In the genomic region with DNA sequence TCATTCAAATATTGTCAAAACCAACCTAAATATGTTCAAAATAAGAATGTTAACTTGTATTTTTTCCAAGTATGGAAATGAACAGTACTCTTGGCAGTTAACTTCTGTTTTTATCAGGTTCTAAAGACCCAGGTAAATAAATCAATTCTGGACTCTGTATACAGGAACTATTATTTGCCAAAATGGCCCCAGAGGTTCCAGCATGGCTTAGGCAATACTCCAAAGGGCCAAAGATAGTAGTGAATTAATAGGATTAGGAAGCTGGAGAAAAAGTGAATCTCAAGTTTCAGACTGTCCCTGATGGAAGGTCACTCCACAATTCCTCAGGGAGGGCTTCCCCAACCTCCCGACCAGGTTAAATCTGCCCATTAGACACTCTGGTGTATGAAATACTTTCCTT, we compare ENCODE assay signal across 21 cellular contexts. TPM values are rescaled to one million over a fixed set of nuclear protein-coding genes. Genes with fewer than 3 reads are reported as not detected.
DNase-seq lines count a peak whose midpoint lies in the region; ATAC-seq, FAIRE-seq and TF ChIP-seq lines count a peak whose summit lies in the region.
"Had no signal": no experiment of that assay in that cellular context is flagged by ENCODE, and none has a peak within 500 bp of the region (broad histone marks: within the 10 kb centered on the region; RNA-seq: fewer than 3 reads in every experiment).

No MANE protein-coding gene starts in this region.

- H3K9me3 Mint-ChIP-seq in stimulated activated naive CD8-positive, alpha-beta T cell treated with anti-CD3 and anti-CD28 coated beads, Interleukin-15, Interleukin-2, amounts not matched to agents 100 ng/mL and 50 ng/mL, for 24 hours, result no peaks in the 10 kb centered on the region
- H3K9me3 Mint-ChIP-seq in activated B cell treated with CpG ODN at 0.5 μM for 24 hours, result no peaks in the 10 kb centered on the region
- peaks cover 0 to 2% (median 0%) of the 10 kb centered on the region in 9 donors for H3K9me3 Mint-ChIP-seq in naive thymus-derived CD8-positive, alpha-beta T cell

- DNase-seq in stimulated activated naive CD8-positive, alpha-beta T cell treated with anti-CD3 and anti-CD28 coated beads, Interleukin-15, Interleukin-2, amounts not matched to agents 100 U/mL and 50 U/mL, for 24 hours, result no peak
- DNase-seq in activated B cell treated with CpG ODN at 0.5 μM for 24 hours (no peak), NCI-H2196 treated with DMSO at 0.1 percent for 48 hours (lab: John Stamatoyannopoulos, UW; ENCODE audit: unreplicated experiment) (no peak), GM12892 (ENCODE audit: insufficient read length) (no peak), DMS 273 treated with DMSO at 0.1 percent for 48 hours (lab: John Stamatoyannopoulos, UW) (no peak)
- peak in 1 of 10 donors; percentile 9 for DNase-seq in naive thymus-derived CD8-positive, alpha-beta T cell
- DNase-seq: ACHN, DND-41, GDM1, GM23248, HCEC 1CT, Kasumi-1, NCI-H1105 treated with DMSO at 0.1 percent for 48 hours, NCI-H2029, NCI-H2171 treated with DMSO at 0.1 percent for 48 hours, Peyer's patch had no signal

- no peaks in the 10 kb centered on the region for H3K27me3 Mint-ChIP-seq in stimulated activated naive CD8-positive, alpha-beta T cell treated with anti-CD3 and anti-CD28 coated beads, Interleukin-15, Interleukin-2, amounts not matched to agents 100 ng/mL and 50 ng/mL, for 24 hours
- H3K27me3 Mint-ChIP-seq in activated B cell treated with CpG ODN at 0.5 μM for 24 hours, result no peaks in the 10 kb centered on the region
- no peaks in the 10 kb centered on the region for H3K27me3 Mint-ChIP-seq in naive thymus-derived CD8-positive, alpha-beta T cell

- H3K4me1 Mint-ChIP-seq in stimulated activated naive CD8-positive, alpha-beta T cell treated with anti-CD3 and anti-CD28 coated beads, Interleukin-15, Interleukin-2, amounts not matched to agents 100 ng/mL and 50 ng/mL, for 24 hours (ENCODE audit: low read depth), result peaks cover 98% of the 10 kb centered on the region
- peaks cover 98% of the 10 kb centered on the region for H3K4me1 Mint-ChIP-seq in activated B cell treated with CpG ODN at 0.5 μM for 24 hours
- H3K4me1 Mint-ChIP-seq in naive thymus-derived CD8-positive, alpha-beta T cell, result peaks cover 46 to 99% (median 90%) of the 10 kb centered on the region in 4 donors

- H3K4me3 Mint-ChIP-seq in stimulated activated naive CD8-positive, alpha-beta T cell treated with anti-CD3 and anti-CD28 coated beads, Interleukin-15, Interleukin-2, amounts not matched to agents 100 ng/mL and 50 ng/mL, for 24 hours, result peak overlapping the region; percentile 90
- H3K4me3 Mint-ChIP-seq in activated B cell treated with CpG ODN at 0.5 μM for 24 hours, result no peak overlapping the region
- peak overlapping the region; percentile 19 to 99 (median 90) for H3K4me3 Mint-ChIP-seq in naive thymus-derived CD8-positive, alpha-beta T cell

- no peak for FAIRE-seq in GM12892 (lab: Jason Lieb, UNC)
- FAIRE-seq: D721Med, GM12878, GM18507 had no signal

- H3K36me3 Mint-ChIP-seq in stimulated activated naive CD8-positive, alpha-beta T cell treated with anti-CD3 and anti-CD28 coated beads, Interleukin-15, Interleukin-2, amounts not matched to agents 100 ng/mL and 50 ng/mL, for 24 hours (ENCODE audit: low read depth), result peaks cover 81% of the 10 kb centered on the region
- H3K36me3 Mint-ChIP-seq in activated B cell treated with CpG ODN at 0.5 μM for 24 hours (ENCODE audit: low read depth), result peaks cover 52% of the 10 kb centered on the region
- peaks cover 0 to 26% (median 23%) of the 10 kb centered on the region in 3 donors for H3K36me3 Mint-ChIP-seq in naive thymus-derived CD8-positive, alpha-beta T cell

- no peak for TF ChIP-seq CTCF in activated B cell treated with CpG ODN at 0.5 μM for 24 hours (IDR thresholded peaks at IDR 0.05)

- CTCF ChIA-PET in activated B cell treated with CpG ODN at 0.5 μM for 24 hours (lab: Charles Lee), result interaction anchor here (1.3 to 8.1 kb wide), 5 partner anchors 71 to 349 kb away, joined by 3 to 88 read pairs (median 18); no protein-coding TSS in a partner anchor

- ATAC-seq in stimulated activated naive CD8-positive, alpha-beta T cell treated with anti-CD3 and anti-CD28 coated beads, Interleukin-15, Interleukin-2, amounts not matched to agents 100 U/mL and 50 U/mL, for 24 hours, result no peak
- no peak for ATAC-seq in activated B cell treated with CpG ODN at 0.5 μM for 24 hours (ENCODE audit: low read depth)
- no peak for ATAC-seq in naive thymus-derived CD8-positive, alpha-beta T cell
- ATAC-seq: GM12878, Right ventricle myocardium inferior had no signal

- no peak for TF ChIP-seq POLR2A in GM12892 (IDR thresholded peaks at IDR 0.05; ENCODE audit: low read depth, low read length)

- POLR2A ChIA-PET in activated B cell treated with CpG ODN at 0.5 μM for 24 hours (lab: Charles Lee), result interaction anchor here (1.2 to 6.5 kb wide), 2 partner anchors 6 to 189 kb away, joined by 3 to 99 read pairs; partner anchors contain the start of gene BACH2
- POLR2A ChIA-PET in naive thymus-derived CD8-positive, alpha-beta T cell (lab: Charles Lee), result interaction anchor here (0.6 to 6.9 kb wide), 10 partner anchors 6 to 462 kb away, joined by 3 to 97 read pairs (median 3); partner anchors contain the start of gene BACH2

- H3K27ac Mint-ChIP-seq in stimulated activated naive CD8-positive, alpha-beta T cell treated with anti-CD3 and anti-CD28 coated beads, Interleukin-15, Interleukin-2, amounts not matched to agents 100 ng/mL and 50 ng/mL, for 24 hours, result peak overlapping the region; percentile 96
- peak overlapping the region; percentile 74 for H3K27ac Mint-ChIP-seq in activated B cell treated with CpG ODN at 0.5 μM for 24 hours
- H3K27ac Mint-ChIP-seq in naive thymus-derived CD8-positive, alpha-beta T cell, result peak overlapping the region; percentile 89 to 100 (median 95)

- intact Hi-C loops in activated B cell treated with CpG ODN at 0.5 μM for 24 hours (cut with micrococcal nuclease), result loop anchor here (5.0 to 10.0 kb wide), 3 partner anchors 105 to 1205 kb away; partner anchors contain the start of gene PNRC1

RNA-seq across cellular contexts. Expression of gene BACH2, which starts 6.7 kb away (rescaled TPM):
- 79.6 and 90.4 TPM in 2 replicates for total RNA-seq in activated B cell treated with CpG ODN at 0.5 μM for 24 hours
- 100 to 1,000 TPM; 116 to 126 TPM for total RNA-seq in naive thymus-derived CD8-positive, alpha-beta T cell
- 10 to 100 TPM; 17.5 to 29.3 (median 21.7) TPM for polyA plus RNA-seq in naive thymus-derived CD8-positive, alpha-beta T cell
- 0.02 TPM for polyA plus RNA-seq in GM12892 (2012; ENCODE audit: missing spikeins)
- polyA plus RNA-seq: GM23248 had no signal
